In genomic region chr19:35730326-35730725, GRCh38 we compare ENCODE assay signal across 24 cellular contexts. TPM values are rescaled to one million over a fixed set of nuclear protein-coding genes. Genes with fewer than 3 reads are reported as not detected.
DNase-seq lines count a peak whose midpoint lies in the region; ATAC-seq and TF ChIP-seq lines count a peak whose summit lies in the region.
"Had no signal": no experiment of that assay in that cellular context is flagged by ENCODE, and none has a peak within 500 bp of the region (broad histone marks: within the 10 kb centered on the region; RNA-seq: fewer than 3 reads in every experiment).

No MANE protein-coding gene starts in this region.

- no peak overlapping the region for H3K4me3 Mint-ChIP-seq in activated T-cell treated with anti-CD3 and anti-CD28 coated beads, Interleukin-2, amount 50 U/mL, for 24 hours
- no peak overlapping the region for H3K4me3 Mint-ChIP-seq in memory B cell
- H3K4me3 Mint-ChIP-seq: CD4-positive, alpha-beta T cell; IgD-negative memory B cell had no signal

- TF ChIP-seq POLR2A in heart left ventricle (IDR thresholded peaks at IDR 0.05): no peak

- H3K4me3 ChIP-seq in heart left ventricle: no peak overlapping the region
- H3K4me3 ChIP-seq: BLaER1 had no signal

- TF ChIP-seq CTCF in heart left ventricle (IDR thresholded peaks at IDR 0.05): no peak

- WGBS in heart left ventricle, 4 donors: 91 to 97% (median 93%) methylated on average over 18 of the region's 18 CpGs

- H3K9me3 ChIP-seq in heart left ventricle: no peaks in the 10 kb centered on the region
- H3K9me3 ChIP-seq: BLaER1, SK-N-SH had no signal

- ATAC-seq in Right ventricle myocardium inferior (no peak), heart left ventricle (no peak), memory B cell (ENCODE audit: low read depth) (no peak), HG02884 (IDR thresholded peaks at IDR 0.05; ENCODE audit: unreplicated experiment) (no peak), GM21423 (IDR thresholded peaks at IDR 0.05; ENCODE audit: unreplicated experiment) (no peak)
- ATAC-seq: HCT116 had no signal

- peaks cover 5 to 100% (median 95%) of the 10 kb centered on the region in 9 donors for H3K36me3 ChIP-seq in heart left ventricle

- H3K36me3 Mint-ChIP-seq in activated T-cell treated with anti-CD3 and anti-CD28 coated beads, Interleukin-2, amount 50 U/mL, for 24 hours (ENCODE audit: low read depth): peaks cover 96% of the 10 kb centered on the region
- peaks cover 45% of the 10 kb centered on the region for H3K36me3 Mint-ChIP-seq in memory B cell

- peak overlapping the region; percentile 63 for H3K27ac Mint-ChIP-seq in activated T-cell treated with anti-CD3 and anti-CD28 coated beads, Interleukin-2, amount 50 U/mL, for 24 hours
- peak overlapping the region; percentile 64 for H3K27ac Mint-ChIP-seq in memory B cell
- H3K27ac Mint-ChIP-seq: CD4-positive, alpha-beta T cell had no signal

- no peaks in the 10 kb centered on the region for H3K9me3 Mint-ChIP-seq in activated T-cell treated with anti-CD3 and anti-CD28 coated beads, Interleukin-2, amount 50 U/mL, for 24 hours
- no peaks in the 10 kb centered on the region for H3K9me3 Mint-ChIP-seq in memory B cell
- H3K9me3 Mint-ChIP-seq: CD4-positive, alpha-beta T cell; IgD-negative memory B cell had no signal

- no peaks in the 10 kb centered on the region for H3K27me3 ChIP-seq in heart left ventricle
- H3K27me3 ChIP-seq: BLaER1 had no signal

- intact Hi-C loops in Right ventricle myocardium inferior (cut with DNase I) (no loop called here), heart left ventricle (cut with DNase I) (no loop called here)

- no peaks in the 10 kb centered on the region for H3K4me1 ChIP-seq in heart left ventricle

- no peak for DNase-seq in activated T-cell treated with anti-CD3 and anti-CD28 coated beads, Interleukin-2, amount 50 U/mL, for 24 hours
- DNase-seq in activated T-cell treated with anti-CD3 and anti-CD28 coated beads for 4 hours: no peak
- peak; percentile 39 for DNase-seq in Right ventricle myocardium inferior (ENCODE audit: missing footprints)
- DNase-seq in heart left ventricle: no peak
- no peak for DNase-seq in memory B cell (ENCODE audit: low spot score in 2 of 2)
- DNase-seq in Ammon's horn (ENCODE audit: low spot score): no peak
- DNase-seq: 8988T; ACHN; CD4-positive, alpha-beta T cell; DMS53; NCI-H1092; NCI-H1417 treated with DMSO at 0.1 percent for 48 hours; NCI-H1694 treated with DMSO at 0.1 percent for 48 hours; NCI-H2081; NCI-H2171; NCI-H524 treated with DMSO at 0.1 percent for 48 hours; NCI-H774; SK-N-SH had no signal

- peaks cover 2% of the 10 kb centered on the region for H3K4me1 Mint-ChIP-seq in activated T-cell treated with anti-CD3 and anti-CD28 coated beads, Interleukin-2, amount 50 U/mL, for 24 hours (ENCODE audit: low read depth)
- H3K4me1 Mint-ChIP-seq in memory B cell: peaks cover 12% of the 10 kb centered on the region
- H3K4me1 Mint-ChIP-seq: IgD-negative memory B cell had no signal

- H3K27me3 Mint-ChIP-seq in activated T-cell treated with anti-CD3 and anti-CD28 coated beads, Interleukin-2, amount 50 U/mL, for 24 hours: no peaks in the 10 kb centered on the region
- no peaks in the 10 kb centered on the region for H3K27me3 Mint-ChIP-seq in memory B cell
- H3K27me3 Mint-ChIP-seq: CD4-positive, alpha-beta T cell; IgD-negative memory B cell had no signal

- H3K27ac ChIP-seq in heart left ventricle: no peak overlapping the region
- H3K27ac ChIP-seq: BLaER1, HL-60 had no signal

RNA-seq across cellular contexts. Expression of gene IGFLR1, which starts 11.9 kb away (rescaled TPM):
- 5.1 TPM for total RNA-seq in Right ventricle myocardium inferior
- 10 to 100 TPM in 1 of 9 donors, 1 to 10 TPM in 7, under 1 TPM in 1; 0.74 to 25.2 (median 3.6) TPM for total RNA-seq in heart left ventricle
- 10 to 100 TPM in 1 of 2 donors, 1 to 10 TPM in 1; 3.4 to 10.8 TPM for polyA plus RNA-seq in heart left ventricle

RNA-seq across cellular contexts. Expression of gene KMT2B, which starts 12.5 kb away (rescaled TPM):
- total RNA-seq in Right ventricle myocardium inferior (12.7 TPM), heart left ventricle (10 to 100 TPM; 11.3 to 24.5 (median 15.7) TPM)
- 10 to 100 TPM; 13.9 to 15.8 TPM for polyA plus RNA-seq in heart left ventricle

RNA-seq across cellular contexts. Expression of gene U2AF1L4, which starts 14.9 kb away (rescaled TPM):
- total RNA-seq in Right ventricle myocardium inferior (19.5 TPM), heart left ventricle (10 to 100 TPM; 14.3 to 32.8 (median 20.9) TPM)
- polyA plus RNA-seq in heart left ventricle: 10 to 100 TPM in 1 of 2 donors, 1 to 10 TPM in 1; 7.2 to 27.1 TPM

RNA-seq across cellular contexts. Expression of gene PSENEN, which starts 15.1 kb away (rescaled TPM):
- 44.7 TPM for total RNA-seq in Right ventricle myocardium inferior
- total RNA-seq in heart left ventricle: 10 to 100 TPM; 25.2 to 69.0 (median 40.9) TPM
- polyA plus RNA-seq in heart left ventricle: 10 to 100 TPM; 52.6 to 95.1 TPM

RNA-seq across cellular contexts. Expression of gene LIN37, which starts 18.1 kb away (rescaled TPM):
- 8.2 TPM for total RNA-seq in Right ventricle myocardium inferior
- total RNA-seq in heart left ventricle: 10 to 100 TPM in 3 of 9 donors, 1 to 10 TPM in 6; 3.7 to 12.2 (median 7.6) TPM
- polyA plus RNA-seq in heart left ventricle: 10 to 100 TPM; 20.1 to 23.0 TPM
